ENCODE assay signal across 8 cellular contexts in the genomic region with DNA sequence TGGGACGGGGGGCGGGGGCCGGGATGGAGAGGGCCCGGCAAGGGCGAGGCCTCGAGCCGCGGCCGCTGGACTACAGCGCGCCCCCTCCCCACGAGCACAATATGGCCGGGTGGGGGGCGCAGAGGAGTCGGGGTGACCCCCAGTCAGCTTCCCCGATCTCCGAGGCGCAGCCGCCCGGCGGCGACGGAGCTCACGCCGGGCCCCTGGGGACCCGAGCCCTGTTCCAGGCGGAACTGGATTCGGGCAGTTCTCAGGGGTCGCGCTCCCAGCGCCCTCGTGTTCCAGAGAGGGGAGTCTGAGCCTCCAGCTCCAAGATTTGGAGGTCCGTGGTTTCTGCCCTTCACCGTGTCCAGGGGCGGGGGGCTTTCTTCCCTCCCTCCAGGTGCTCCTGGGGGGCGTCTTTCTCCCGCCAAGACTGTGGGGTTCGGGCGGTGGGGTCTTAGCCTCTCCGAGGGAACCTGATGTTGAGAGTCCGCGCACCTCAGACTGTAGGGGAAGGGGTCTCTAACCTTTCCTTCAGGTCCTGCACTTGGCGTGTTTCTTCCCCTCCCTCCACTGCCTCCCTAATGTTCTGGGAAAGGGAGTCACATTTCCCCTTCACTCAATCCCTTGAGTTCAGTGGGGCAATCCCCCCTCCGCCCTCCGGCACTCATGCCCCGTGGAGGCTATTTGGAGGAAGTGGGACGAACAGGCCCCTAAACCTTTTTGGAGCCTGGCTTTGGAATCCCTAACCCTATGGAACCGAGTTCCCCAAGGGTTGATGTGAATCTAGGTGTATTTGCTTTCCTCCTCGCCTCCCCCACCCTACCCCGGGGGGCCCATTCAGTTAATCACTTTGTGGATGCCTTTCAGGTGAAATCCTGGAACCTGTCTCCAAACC. TPM values are rescaled to one million over a fixed set of nuclear protein-coding genes. Genes with fewer than 3 reads are reported as not detected.
A peak's percentile ranks its signal among the peaks of the same experiment; 100 is the strongest.
DNase-seq lines count a peak whose midpoint lies in the region; ATAC-seq and TF ChIP-seq lines count a peak whose summit lies in the region.

No MANE protein-coding gene starts in this region.

- H3K27ac Mint-ChIP-seq in activated T-cell treated with anti-CD3 and anti-CD28 coated beads, Interleukin-2, amount 50 U/mL, for 24 hours, result peak overlapping the region; percentile 69

- peaks cover 8% of the 10 kb centered on the region for H3K27me3 Mint-ChIP-seq in activated T-cell treated with anti-CD3 and anti-CD28 coated beads, Interleukin-2, amount 50 U/mL, for 24 hours

- no peak for TF ChIP-seq CTCF in cardiac muscle cell (IDR thresholded peaks at IDR 0.05; ENCODE audit: low read depth, low read length)

- H3K36me3 Mint-ChIP-seq in activated T-cell treated with anti-CD3 and anti-CD28 coated beads, Interleukin-2, amount 50 U/mL, for 24 hours (ENCODE audit: low read depth), result no peaks in the 10 kb centered on the region

- H3K4me3 Mint-ChIP-seq in activated T-cell treated with anti-CD3 and anti-CD28 coated beads, Interleukin-2, amount 50 U/mL, for 24 hours, result peak overlapping the region; percentile 79

- peaks cover 40% of the 10 kb centered on the region for H3K4me1 ChIP-seq in cardiac muscle cell (ENCODE audit: low read depth)

- peaks cover 43% of the 10 kb centered on the region for H3K4me1 Mint-ChIP-seq in activated T-cell treated with anti-CD3 and anti-CD28 coated beads, Interleukin-2, amount 50 U/mL, for 24 hours (ENCODE audit: low read depth)

- H3K36me3 ChIP-seq in cardiac muscle cell, result no peaks in the 10 kb centered on the region

- no peaks in the 10 kb centered on the region for H3K9me3 Mint-ChIP-seq in activated T-cell treated with anti-CD3 and anti-CD28 coated beads, Interleukin-2, amount 50 U/mL, for 24 hours

- no peaks in the 10 kb centered on the region for H3K9me3 ChIP-seq in cardiac muscle cell (ENCODE audit: low read depth)

- peak overlapping the region; percentile 96 for H3K4me3 ChIP-seq in cardiac muscle cell

- DNase-seq in D341Med (ENCODE audit: low spot score), result peak; percentile 76
- peak; percentile 48 for DNase-seq in activated T-cell treated with anti-CD3 and anti-CD28 coated beads, Interleukin-2, amount 50 U/mL, for 24 hours
- peak in 1 of 2 donors; percentile 36 for DNase-seq in cardiac muscle cell (ENCODE audit: low read depth in 1 of 2, low spot score in 1 of 2)
- peak; percentile 19 for DNase-seq in pons (ENCODE audit: low spot score)
- no peak for DNase-seq in kidney tubule cell (ENCODE audit: low spot score)
- no peak for DNase-seq in stimulated activated CD4-positive, alpha-beta T cell treated with anti-CD3 and anti-CD28 coated beads, Interleukin-1b, Interleukin-23, amount 100 ng/mL, for 48 hours
- DNase-seq in effector CD4-positive, alpha-beta T cell, result no peak

- ATAC-seq in HG03354 (IDR thresholded peaks at IDR 0.05; ENCODE audit: poor library complexity, severe bottlenecking, unreplicated experiment), result peak; percentile 29

- H3K27me3 ChIP-seq in cardiac muscle cell, result no peaks in the 10 kb centered on the region

- peak overlapping the region; percentile 70 for H3K27ac ChIP-seq in cardiac muscle cell

RNA-seq across cellular contexts. Expression of gene ACVR1B, which starts 0.6 kb away (rescaled TPM):
- 38.1 and 46.4 TPM in 2 replicates for total RNA-seq in cardiac muscle cell
- polyA plus RNA-seq in cardiac muscle cell, result 11.9 and 12.5 TPM in 2 replicates

RNA-seq across cellular contexts. Expression of gene ACVRL1, which starts 44.8 kb away (rescaled TPM):
- total RNA-seq in cardiac muscle cell, result 0.81 and 5.5 TPM in 2 replicates
- polyA plus RNA-seq in cardiac muscle cell, result 2.5 TPM in 1 of 2 replicates, not detected in the other

RNA-seq across cellular contexts. Expression of gene TAMALIN, which starts 54.7 kb away (rescaled TPM):
- 8.2 and 12.5 TPM in 2 replicates for total RNA-seq in cardiac muscle cell
- polyA plus RNA-seq in cardiac muscle cell, result 8.2 and 15.0 TPM in 2 replicates

Comparison
In these comparisons a context has a peak if more than half of its experiments do, and no peak if none do; other contexts are left out.
1. DNase-seq: peak in D341Med (single experiment), activated T-cell treated with anti-CD3 and anti-CD28 coated beads, Interleukin-2, amount 50 U/mL, for 24 hours (single experiment) and pons (single experiment); none in kidney tubule cell (single experiment), stimulated activated CD4-positive, alpha-beta T cell treated with anti-CD3 and anti-CD28 coated beads, Interleukin-1b, Interleukin-23, amount 100 ng/mL, for 48 hours (single experiment) and effector CD4-positive, alpha-beta T cell (single experiment).